In genomic region chr1:227923353-227924167, GRCh38 we compare ENCODE assay signal across 1 cellular context.
TF ChIP-seq lines count a peak whose summit lies in the region.

No MANE protein-coding gene starts in this region.

TF ChIP-seq in HEK293, 187 proteins besides CTCF, POLR2A, EP300 and RAD21 (continued from another document):
- TF ChIP-seq ZSCAN5A (tag by site-specific recombination; IDR thresholded peaks at IDR 0.05): no peak
- peak; percentile 77; the same call in 1 of the 2 replicates for TF ChIP-seq ZFP69B (tag by site-specific recombination; IDR thresholded peaks at IDR 0.05)
